14 cellular contexts compared by ENCODE assay signal in genomic region chr7:111771638-111772037, GRCh38.
A peak's percentile ranks its signal among the peaks of the same experiment; 100 is the strongest.
DNase-seq lines count a peak whose midpoint lies in the region; ATAC-seq lines count a peak whose summit lies in the region.
"Had no signal": no experiment of that assay in that cellular context is flagged by ENCODE, and none has a peak within 500 bp of the region (broad histone marks: within the 10 kb centered on the region; RNA-seq: fewer than 3 reads in every experiment).

No MANE protein-coding gene starts in this region.

- H3K9ac ChIP-seq in NT2/D1 (ENCODE audit: insufficient read length, low read depth): no peak overlapping the region
- H3K9ac ChIP-seq: BLaER1 treated with 17β-estradiol and CSF1 and Interleukin-3, amounts not matched to agents 10 nM and 100 nM; GM23248 had no signal

- H3K36me3 Mint-ChIP-seq in stimulated activated naive B cell treated with anti-CD40 and anti-IgM and Interleukin-4, amounts not matched to agents 10 μg/mL and 1 μg/mL and 100 μg/mL, for 72 hours: no peaks in the 10 kb centered on the region
- H3K36me3 Mint-ChIP-seq: CD8-positive, alpha-beta T cell had no signal

- H3K27ac Mint-ChIP-seq in stimulated activated naive B cell treated with anti-CD40 and anti-IgM and Interleukin-4, amounts not matched to agents 10 μg/mL and 1 μg/mL and 100 μg/mL, for 72 hours: no peak overlapping the region
- H3K27ac Mint-ChIP-seq: B cell; CD8-positive, alpha-beta T cell had no signal

- H3K4me3 Mint-ChIP-seq in stimulated activated naive B cell treated with anti-CD40 and anti-IgM and Interleukin-4, amounts not matched to agents 10 μg/mL and 1 μg/mL and 100 μg/mL, for 72 hours: no peak overlapping the region
- H3K4me3 Mint-ChIP-seq: B cell; CD8-positive, alpha-beta T cell had no signal

- no peaks in the 10 kb centered on the region for H3K9me3 ChIP-seq in NT2/D1 (ENCODE audit: insufficient read depth, low read length)
- H3K9me3 ChIP-seq: HAP-1 had no signal

- H3K27me3 Mint-ChIP-seq in stimulated activated naive B cell treated with anti-CD40 and anti-IgM and Interleukin-4, amounts not matched to agents 10 μg/mL and 1 μg/mL and 100 μg/mL, for 72 hours: no peaks in the 10 kb centered on the region

- H3K4me3 ChIP-seq in H7 (ENCODE audit: insufficient read depth, low read depth, low read length) (no peak overlapping the region), NT2/D1 (ENCODE audit: insufficient read length, low read depth) (no peak overlapping the region)
- H3K4me3 ChIP-seq: BLaER1 treated with 17β-estradiol and CSF1 and Interleukin-3, amounts not matched to agents 10 nM and 100 nM; GM12878; GM23248; HAP-1 had no signal

- H3K4me1 Mint-ChIP-seq in stimulated activated naive B cell treated with anti-CD40 and anti-IgM and Interleukin-4, amounts not matched to agents 10 μg/mL and 1 μg/mL and 100 μg/mL, for 72 hours: no peaks in the 10 kb centered on the region
- H3K4me1 Mint-ChIP-seq: B cell had no signal

- no peak for ATAC-seq in GM18907 (IDR thresholded peaks at IDR 0.05; ENCODE audit: unreplicated experiment)
- ATAC-seq in stimulated activated naive B cell treated with anti-CD40 and anti-IgM and Interleukin-4, amounts not matched to agents 10 μg/mL and 1 μg/mL and 100 μg/mL, for 72 hours (replicated peaks): no peak
- ATAC-seq: CD8-positive, alpha-beta T cell; GM12878 had no signal

- peaks cover 3 to 4% of the 10 kb centered on the region in 2 donors for H3K9me3 Mint-ChIP-seq in stimulated activated naive B cell treated with anti-CD40 and anti-IgM and Interleukin-4, amounts not matched to agents 10 μg/mL and 1 μg/mL and 100 μg/mL, for 72 hours

- H3K27me3 ChIP-seq in H7 (ENCODE audit: control insufficient read depth, insufficient read depth, low read length): no peaks in the 10 kb centered on the region
- no peaks in the 10 kb centered on the region for H3K27me3 ChIP-seq in NT2/D1 (ENCODE audit: insufficient read depth, insufficient read length)
- H3K27me3 ChIP-seq: BLaER1 treated with 17β-estradiol and CSF1 and Interleukin-3, amounts not matched to agents 10 nM and 100 nM had no signal

- no peaks in the 10 kb centered on the region for H3K4me1 ChIP-seq in NT2/D1 (ENCODE audit: insufficient read depth, insufficient read length)
- H3K4me1 ChIP-seq: BLaER1 treated with 17β-estradiol and CSF1 and Interleukin-3, amounts not matched to agents 10 nM and 100 nM; HAP-1 had no signal

- DNase-seq in H7: peak; percentile 18
- DNase-seq in NT2/D1 (ENCODE audit: low read depth, low spot score): peak; percentile 33
- peak; percentile 22 for DNase-seq in iPS DF 4.7 (ENCODE audit: extremely low read depth, low spot score)
- no peak for DNase-seq in activated naive CD4-positive, alpha-beta T cell treated with anti-CD3 and anti-CD28 coated beads, Interleukin-2, amount 50 U/mL, for 16 hours
- no peak for DNase-seq in stimulated activated naive B cell treated with anti-CD40 and anti-IgM and Interleukin-4, amounts not matched to agents 10 μg/mL and 1 μg/mL and 100 μg/mL, for 72 hours
- DNase-seq: Calu3; CD8-positive, alpha-beta T cell; DMS79 treated with DMSO at 0.1 percent for 48 hours; GM23248 had no signal

- H3K36me3 ChIP-seq in H7 (replicated peaks; ENCODE audit: control insufficient read depth, insufficient read depth, low read length): no peaks in the 10 kb centered on the region
- H3K36me3 ChIP-seq in NT2/D1 (ENCODE audit: insufficient read depth, insufficient read length, low read length): no peaks in the 10 kb centered on the region
- H3K36me3 ChIP-seq: HAP-1 had no signal

Comparison
In these comparisons a context has a peak if more than half of its experiments do, and no peak if none do; other contexts are left out.
1. DNase-seq: peak in H7 (single experiment), NT2/D1 (single experiment) and iPS DF 4.7 (single experiment); none in activated naive CD4-positive, alpha-beta T cell treated with anti-CD3 and anti-CD28 coated beads, Interleukin-2, amount 50 U/mL, for 16 hours (single experiment) and stimulated activated naive B cell treated with anti-CD40 and anti-IgM and Interleukin-4, amounts not matched to agents 10 μg/mL and 1 μg/mL and 100 μg/mL, for 72 hours (single experiment).